8 cellular contexts compared by ENCODE assay signal in genomic region chr12:107515446-107515958, GRCh38.
A peak's percentile ranks its signal among the peaks of the same experiment; 100 is the strongest.
DNase-seq lines count a peak whose midpoint lies in the region; ATAC-seq, FAIRE-seq and TF ChIP-seq lines count a peak whose summit lies in the region.

No MANE protein-coding gene starts in this region.

- no peaks in the 10 kb centered on the region for H3K4me1 ChIP-seq in upper lobe of left lung

- peak; percentile 96 for FAIRE-seq in islet of Langerhans (lab: Jason Lieb, UNC)

- ATAC-seq in upper lobe of left lung (ENCODE audit: low FRiP score in 2 of 2): peak; percentile 58 to 95

- no peak for TF ChIP-seq CTCF in upper lobe of left lung (IDR thresholded peaks at IDR 0.05)

- no peaks in the 10 kb centered on the region for H3K36me3 ChIP-seq in upper lobe of left lung

- peak; percentile 25 for DNase-seq in COR-L47 (lab: John Stamatoyannopoulos, UW)
- DNase-seq in HS-5 (ENCODE audit: low read depth): peak; percentile 87
- DNase-seq in upper lobe of left lung: peak in 1 of 2 donors; percentile 74
- DNase-seq in effector CD4-positive, alpha-beta T cell: no peak
- DNase-seq in epidermal melanocyte (ENCODE audit: insufficient read length, low spot score): no peak
- no peak for DNase-seq in activated gamma-delta T cell treated with Interleukin-2 at 50 U/mL for 16 hours

- TF ChIP-seq POLR2A in upper lobe of left lung (IDR thresholded peaks at IDR 0.05): no peak

- peak overlapping the region; percentile 17 for H3K27ac Mint-ChIP-seq in activated naive CD8-positive, alpha-beta T cell

- H3K4me3 Mint-ChIP-seq in activated naive CD8-positive, alpha-beta T cell: no peak overlapping the region

- H3K27me3 ChIP-seq in upper lobe of left lung: no peaks in the 10 kb centered on the region

- no peak overlapping the region for H3K4me3 ChIP-seq in upper lobe of left lung

- no peaks in the 10 kb centered on the region for H3K9me3 ChIP-seq in upper lobe of left lung

- 27 to 36% methylated on average over 2 of the region's 2 CpGs for WGBS in upper lobe of left lung, 2 donors

- peaks cover 14% of the 10 kb centered on the region for H3K4me1 Mint-ChIP-seq in activated naive CD8-positive, alpha-beta T cell (ENCODE audit: low read depth)

- no peaks in the 10 kb centered on the region for H3K9me3 Mint-ChIP-seq in activated naive CD8-positive, alpha-beta T cell (ENCODE audit: low read depth)

- peaks cover 14% of the 10 kb centered on the region for H3K36me3 Mint-ChIP-seq in activated naive CD8-positive, alpha-beta T cell

- H3K27ac ChIP-seq in upper lobe of left lung: no peak overlapping the region

- TF ChIP-seq EP300 in upper lobe of left lung (IDR thresholded peaks at IDR 0.05): no peak

- H3K27me3 Mint-ChIP-seq in activated naive CD8-positive, alpha-beta T cell: no peaks in the 10 kb centered on the region

Comparison
In these comparisons a context has a peak if more than half of its experiments do, and no peak if none do; other contexts are left out.
1. DNase-seq: peak in COR-L47 (single experiment) and HS-5 (single experiment); none in effector CD4-positive, alpha-beta T cell (single experiment), epidermal melanocyte (single experiment) and activated gamma-delta T cell treated with Interleukin-2 at 50 U/mL for 16 hours (single experiment).